13 cellular contexts compared by ENCODE assay signal in the genomic region with DNA sequence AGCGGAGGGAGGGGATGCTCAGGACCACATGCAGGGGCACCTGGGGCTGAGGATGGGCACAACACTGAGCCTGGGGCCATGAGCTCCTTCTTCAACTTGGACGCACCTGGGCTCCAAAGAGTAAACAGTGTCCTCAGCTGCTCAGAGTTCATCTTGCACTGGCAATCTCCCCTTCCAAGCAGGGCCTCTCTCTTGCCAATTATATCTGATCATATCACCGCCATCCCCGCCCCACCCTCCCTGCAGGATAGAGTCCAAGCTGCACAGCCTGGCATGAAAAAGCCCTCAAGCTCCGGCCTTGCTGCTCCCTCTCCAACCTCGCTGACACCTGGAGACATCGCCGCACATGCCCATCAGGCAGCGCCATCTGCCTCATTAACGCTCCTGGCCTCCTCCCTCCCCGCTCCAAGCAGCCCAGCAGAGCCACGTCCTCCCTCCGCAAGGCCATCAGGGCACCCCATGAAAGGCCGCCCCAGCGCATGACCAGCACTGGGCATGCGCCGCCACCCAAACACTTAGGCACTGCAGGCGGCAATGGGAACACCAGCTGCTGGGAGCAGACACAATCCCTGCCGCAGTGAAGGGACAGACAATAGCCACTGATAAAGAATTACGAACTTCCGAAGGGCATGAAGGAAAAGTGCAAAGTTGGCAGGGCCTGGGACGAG.
DNase-seq lines count a peak whose midpoint lies in the region; ATAC-seq and TF ChIP-seq lines count a peak whose summit lies in the region.
"Had no signal": no experiment of that assay in that cellular context is flagged by ENCODE, and none has a peak within 500 bp of the region (broad histone marks: within the 10 kb centered on the region; RNA-seq: fewer than 3 reads in every experiment).

No MANE protein-coding gene starts in this region.

- H3K4me1 Mint-ChIP-seq in activated naive CD8-positive, alpha-beta T cell treated with anti-CD3 and anti-CD28 coated beads, Interleukin-2, amount 10 ng/mL, durations not matched to agents 7 days and 5 days = peaks cover 15% of the 10 kb centered on the region
- H3K4me1 Mint-ChIP-seq in activated naive CD8-positive, alpha-beta T cell treated with anti-CD3 and anti-CD28 coated beads for 36 hours = peaks cover 26% of the 10 kb centered on the region
- peaks cover 45% of the 10 kb centered on the region for H3K4me1 Mint-ChIP-seq in HFFc6 (ENCODE audit: low read depth)

- H3K4me3 ChIP-seq in tibial nerve = no peak overlapping the region

- TF ChIP-seq POLR2A in tibial nerve (IDR thresholded peaks at IDR 0.05) = peak in 1 of 2 donors; percentile 21

- no peaks in the 10 kb centered on the region for H3K9me3 ChIP-seq in tibial nerve

- H3K27ac ChIP-seq in tibial nerve = peak overlapping the region; percentile 12 to 92 (median 83)

- 72 to 73% methylated on average over 19 to 20 of the region's 22 CpGs for WGBS in tibial nerve, 2 donors

- H3K27me3 ChIP-seq in tibial nerve = no peaks in the 10 kb centered on the region

- peak overlapping the region; percentile 51 for H3K27ac Mint-ChIP-seq in activated naive CD8-positive, alpha-beta T cell treated with anti-CD3 and anti-CD28 coated beads, Interleukin-2, amount 10 ng/mL, durations not matched to agents 7 days and 5 days
- no peak overlapping the region for H3K27ac Mint-ChIP-seq in activated naive CD8-positive, alpha-beta T cell treated with anti-CD3 and anti-CD28 coated beads for 36 hours
- no peak overlapping the region for H3K27ac Mint-ChIP-seq in HFFc6
- H3K27ac Mint-ChIP-seq: activated CD8-positive, alpha-beta T cell treated with anti-CD3 and anti-CD28 coated beads for 36 hours had no signal

- H3K9me3 Mint-ChIP-seq in activated naive CD8-positive, alpha-beta T cell treated with anti-CD3 and anti-CD28 coated beads, Interleukin-2, amount 10 ng/mL, durations not matched to agents 7 days and 5 days = no peaks in the 10 kb centered on the region
- no peaks in the 10 kb centered on the region for H3K9me3 Mint-ChIP-seq in activated naive CD8-positive, alpha-beta T cell treated with anti-CD3 and anti-CD28 coated beads for 36 hours
- H3K9me3 Mint-ChIP-seq in HFFc6 = no peaks in the 10 kb centered on the region
- H3K9me3 Mint-ChIP-seq: activated CD8-positive, alpha-beta T cell treated with anti-CD3 and anti-CD28 coated beads for 36 hours had no signal

- ATAC-seq in activated naive CD8-positive, alpha-beta T cell treated with anti-CD3 and anti-CD28 coated beads, Interleukin-2, amount 10 ng/mL, durations not matched to agents 7 days and 5 days (ENCODE audit: low read depth) = no peak
- ATAC-seq in left lobe of liver = peak; percentile 51
- ATAC-seq in GM19324 (IDR thresholded peaks at IDR 0.05; ENCODE audit: low FRiP score, unreplicated experiment) = no peak
- ATAC-seq: activated CD8-positive, alpha-beta T cell treated with anti-CD3 and anti-CD28 coated beads for 36 hours; left ventricle myocardium superior; sciatic nerve had no signal

- H3K36me3 Mint-ChIP-seq in activated naive CD8-positive, alpha-beta T cell treated with anti-CD3 and anti-CD28 coated beads, Interleukin-2, amount 10 ng/mL, durations not matched to agents 7 days and 5 days = peaks cover 3% of the 10 kb centered on the region
- H3K36me3 Mint-ChIP-seq in activated naive CD8-positive, alpha-beta T cell treated with anti-CD3 and anti-CD28 coated beads for 36 hours = no peaks in the 10 kb centered on the region
- no peaks in the 10 kb centered on the region for H3K36me3 Mint-ChIP-seq in HFFc6 (ENCODE audit: low read depth)

- no peak overlapping the region for H3K4me3 Mint-ChIP-seq in activated naive CD8-positive, alpha-beta T cell treated with anti-CD3 and anti-CD28 coated beads, Interleukin-2, amount 10 ng/mL, durations not matched to agents 7 days and 5 days
- no peak overlapping the region for H3K4me3 Mint-ChIP-seq in activated naive CD8-positive, alpha-beta T cell treated with anti-CD3 and anti-CD28 coated beads for 36 hours
- no peak overlapping the region for H3K4me3 Mint-ChIP-seq in HFFc6
- H3K4me3 Mint-ChIP-seq: activated CD8-positive, alpha-beta T cell treated with anti-CD3 and anti-CD28 coated beads for 36 hours had no signal

- peaks cover 0 to 11% (median 0%) of the 10 kb centered on the region in 3 donors for H3K36me3 ChIP-seq in tibial nerve

- POLR2A ChIA-PET in activated naive CD8-positive, alpha-beta T cell treated with anti-CD3 and anti-CD28 coated beads, Interleukin-2, amount 10 ng/mL, durations not matched to agents 7 days and 5 days (lab: Charles Lee) = no interaction called here

- DNase-seq in activated naive CD8-positive, alpha-beta T cell treated with anti-CD3 and anti-CD28 coated beads, Interleukin-2, amount 10 ng/mL, durations not matched to agents 7 days and 5 days = no peak
- DNase-seq in activated naive CD8-positive, alpha-beta T cell treated with anti-CD3 and anti-CD28 coated beads for 36 hours = no peak
- DNase-seq in SHP77 treated with DMSO at 0.1 percent for 48 hours (lab: John Stamatoyannopoulos, UW) (peak; percentile 61), left lobe of liver (ENCODE audit: low spot score) (no peak), tibial nerve (ENCODE audit: low spot score in 2 of 2) (no peak), HFFc6 (no peak)
- no peak for DNase-seq in stimulated activated CD4-positive, alpha-beta T cell treated with anti-CD3 and anti-CD28 coated beads, Interleukin-2, amount 100 ng/mL, for 48 hours
- DNase-seq: activated CD8-positive, alpha-beta T cell treated with anti-CD3 and anti-CD28 coated beads for 36 hours; left ventricle myocardium superior; NCI-H1930; stimulated activated CD8-positive, alpha-beta memory T cell treated with anti-CD3 and anti-CD28 coated beads, Interleukin-4, amount 100 ng/mL, for 48 hours had no signal

- TF ChIP-seq EP300 in tibial nerve (IDR thresholded peaks at IDR 0.05) = peak in 1 of 2 donors; percentile 74

- H3K4me1 ChIP-seq in tibial nerve = peaks cover 0 to 100% (median 91%) of the 10 kb centered on the region in 4 donors

- no peaks in the 10 kb centered on the region for H3K27me3 Mint-ChIP-seq in activated naive CD8-positive, alpha-beta T cell treated with anti-CD3 and anti-CD28 coated beads, Interleukin-2, amount 10 ng/mL, durations not matched to agents 7 days and 5 days
- no peaks in the 10 kb centered on the region for H3K27me3 Mint-ChIP-seq in activated naive CD8-positive, alpha-beta T cell treated with anti-CD3 and anti-CD28 coated beads for 36 hours
- peaks cover 2% of the 10 kb centered on the region; the same call in 1 of the 2 replicates for H3K27me3 Mint-ChIP-seq in HFFc6 (ENCODE audit: insufficient read depth)
- H3K27me3 Mint-ChIP-seq: activated CD8-positive, alpha-beta T cell treated with anti-CD3 and anti-CD28 coated beads for 36 hours had no signal

- TF ChIP-seq CTCF in tibial nerve (IDR thresholded peaks at IDR 0.05) (peak in 2 of 5 experiments; percentile 8 to 27), HFFc6 (IDR thresholded peaks at IDR 0.05) (no peak)
